33 cellular contexts compared by ENCODE assay signal in genomic region chr7:114214454-114214853, GRCh38.
"Had no signal": no experiment of that assay in that cellular context is flagged by ENCODE, and none has a peak within 500 bp of the region (broad histone marks: within the 10 kb centered on the region; RNA-seq: fewer than 3 reads in every experiment).

No MANE protein-coding gene starts in this region.

- H3K4me3 Mint-ChIP-seq: activated B cell treated with CpG ODN at 0.5 μM for 24 hours; activated CD4-positive, alpha-beta memory T cell treated with anti-CD3 and anti-CD28 coated beads for 36 hours; activated naive CD4-positive, alpha-beta T cell treated with anti-CD3 and anti-CD28 coated beads, Interleukin-2, amount 10 ng/mL, durations not matched to agents 7 days and 5 days; activated naive CD8-positive, alpha-beta T cell; T-helper 1 cell treated with Interleukin-12 subunit alpha and Interleukin-12 subunit beta and Interleukin-4 antibody, amounts not matched to agents 30 μg/mL and 1 μg/mL, for 36 hours; T-helper 2 cell treated with Interferon-gamma antibody and Interleukin-4, amounts not matched to agents 5 μg/mL and 100 μg/mL, for 36 hours had no signal

- H3K9me3 ChIP-seq: SK-N-SH had no signal

- H3K36me3 Mint-ChIP-seq: activated CD4-positive, alpha-beta memory T cell treated with anti-CD3 and anti-CD28 coated beads for 36 hours; activated naive CD4-positive, alpha-beta T cell treated with anti-CD3 and anti-CD28 coated beads, Interleukin-2, amount 10 ng/mL, durations not matched to agents 7 days and 5 days; activated naive CD8-positive, alpha-beta T cell had no signal

- H3K27ac ChIP-seq: brain microvascular endothelial cell, SJCRH30 had no signal

- H3K4me2 ChIP-seq: SK-N-SH had no signal

- ATAC-seq: Panc1 had no signal

- H3K9me3 Mint-ChIP-seq: activated B cell treated with CpG ODN at 0.5 μM for 24 hours; activated CD4-positive, alpha-beta memory T cell treated with anti-CD3 and anti-CD28 coated beads for 36 hours; activated naive CD4-positive, alpha-beta T cell treated with anti-CD3 and anti-CD28 coated beads, Interleukin-2, amount 10 ng/mL, durations not matched to agents 7 days and 5 days; T-helper 1 cell treated with Interleukin-12 subunit alpha and Interleukin-12 subunit beta and Interleukin-4 antibody, amounts not matched to agents 30 μg/mL and 1 μg/mL, for 36 hours; T-helper 2 cell treated with Interferon-gamma antibody and Interleukin-4, amounts not matched to agents 5 μg/mL and 100 μg/mL, for 36 hours had no signal

- H3K27ac Mint-ChIP-seq: activated B cell treated with CpG ODN at 0.5 μM for 24 hours; activated CD4-positive, alpha-beta memory T cell treated with anti-CD3 and anti-CD28 coated beads for 36 hours; activated naive CD4-positive, alpha-beta T cell treated with anti-CD3 and anti-CD28 coated beads, Interleukin-2, amount 10 ng/mL, durations not matched to agents 7 days and 5 days; activated naive CD8-positive, alpha-beta T cell; T-helper 1 cell treated with Interleukin-12 subunit alpha and Interleukin-12 subunit beta and Interleukin-4 antibody, amounts not matched to agents 30 μg/mL and 1 μg/mL, for 36 hours; T-helper 2 cell treated with Interferon-gamma antibody and Interleukin-4, amounts not matched to agents 5 μg/mL and 100 μg/mL, for 36 hours had no signal

- H3K4me3 ChIP-seq: SJCRH30 had no signal

- H3K27me3 ChIP-seq: brain microvascular endothelial cell, SJCRH30 had no signal

- DNase-seq: activated B cell treated with CpG ODN at 0.5 μM for 24 hours; activated CD4-positive, alpha-beta memory T cell treated with anti-CD3 and anti-CD28 coated beads for 36 hours; activated CD4-positive, alpha-beta T cell treated with anti-CD3 and anti-CD28 coated beads for 4 hours; activated CD4-positive, alpha-beta T cell treated with anti-CD3 and anti-CD28 coated beads, Interleukin-2, amount 50 U/mL, for 1 hour; activated CD4-positive, CD25-positive, alpha-beta regulatory T cell treated with anti-CD3 and anti-CD28 coated beads, Interleukin-2, amount 50 U/mL, for 72 hours; activated CD8-positive, alpha-beta memory T cell treated with anti-CD3 and anti-CD28 coated beads, Interleukin-2, amount 50 U/mL, for 4 hours; activated effector memory CD4-positive, alpha-beta T cell treated with Interleukin-2 at 50 U/mL for 16 hours; activated naive CD4-positive, alpha-beta T cell treated with anti-CD3 and anti-CD28 coated beads, Interleukin-2, amount 10 ng/mL, durations not matched to agents 7 days and 5 days; activated T-cell treated with anti-CD3 and anti-CD28 coated beads for 4 hours; activated T-cell treated with anti-CD3 and anti-CD28 coated beads, Interleukin-2, amount 50 U/mL, for 48 hours; amniotic stem cell; aorta; brain microvascular endothelial cell; central memory CD4-positive, alpha-beta T cell; NCI-H1092 treated with DMSO at 0.1 percent for 48 hours; NCI-H1417; NCI-H146; NCI-H187; NCI-H2029 treated with DMSO at 0.1 percent for 48 hours; NCI-H2107; NCI-H2171 treated with DMSO at 0.1 percent for 48 hours; NCI-H2227 treated with DMSO at 0.1 percent for 48 hours; NCI-H446 treated with DMSO at 0.1 percent for 48 hours; NCI-H524; NCI-H69; NCI-H82; SHP77; SJCRH30; SK-N-SH had no signal

- H3K9ac ChIP-seq: SK-N-SH had no signal

- H3K36me3 ChIP-seq: brain microvascular endothelial cell, SJCRH30 had no signal

- H3K27me3 Mint-ChIP-seq: activated B cell treated with CpG ODN at 0.5 μM for 24 hours; activated CD4-positive, alpha-beta memory T cell treated with anti-CD3 and anti-CD28 coated beads for 36 hours; activated naive CD4-positive, alpha-beta T cell treated with anti-CD3 and anti-CD28 coated beads, Interleukin-2, amount 10 ng/mL, durations not matched to agents 7 days and 5 days; activated naive CD8-positive, alpha-beta T cell had no signal

- H3K4me1 Mint-ChIP-seq: activated B cell treated with CpG ODN at 0.5 μM for 24 hours; activated naive CD4-positive, alpha-beta T cell treated with anti-CD3 and anti-CD28 coated beads, Interleukin-2, amount 10 ng/mL, durations not matched to agents 7 days and 5 days had no signal
